16 cellular contexts compared by ENCODE assay signal in the genomic region with DNA sequence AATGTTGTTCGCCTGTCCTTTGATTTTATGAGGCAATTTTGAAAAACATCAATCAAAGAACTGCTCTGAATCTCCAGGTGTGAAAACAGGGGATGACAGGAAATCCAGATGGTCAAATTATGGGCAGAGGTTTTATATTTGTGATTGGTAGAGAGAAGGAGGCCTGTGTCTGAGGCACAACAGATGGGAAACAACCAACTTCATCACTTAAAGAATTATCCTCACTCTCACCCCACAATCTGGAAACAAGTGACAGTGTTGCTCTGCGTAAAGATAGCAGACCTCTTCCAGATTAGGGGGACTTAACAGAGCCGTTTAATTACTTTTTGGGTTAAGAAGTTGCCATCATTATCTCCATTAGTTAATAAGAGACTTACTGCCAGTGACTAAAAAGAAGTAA.
"Had no signal": no experiment of that assay in that cellular context is flagged by ENCODE, and none has a peak within 500 bp of the region (broad histone marks: within the 10 kb centered on the region; RNA-seq: fewer than 3 reads in every experiment).

No MANE protein-coding gene starts in this region.

- H2AFZ ChIP-seq: parathyroid adenoma had no signal

- ATAC-seq: effector memory CD8-positive, alpha-beta T cell; foreskin keratinocyte; left ventricle myocardium superior; naive thymus-derived CD8-positive, alpha-beta T cell; stimulated activated effector memory CD8-positive, alpha-beta T cell treated with anti-CD3 and anti-CD28 coated beads, Interleukin-12 subunit alpha, Interleukin-12 subunit beta, amount 100 ng/mL, for 72 hours had no signal

- H3K36me3 ChIP-seq: neutrophil, thyroid gland had no signal

- H3K4me3 ChIP-seq: thyroid gland had no signal

- DNase-seq: activated CD4-positive, alpha-beta T cell treated with anti-CD3 and anti-CD28 coated beads, Interleukin-2, amount 50 U/mL, for 4 hours; activated CD8-positive, alpha-beta memory T cell treated with anti-CD3 and anti-CD28 coated beads, Interleukin-2, amount 50 U/mL, for 4 hours; activated naive CD4-positive, alpha-beta T cell treated with anti-CD3 and anti-CD28 coated beads for 36 hours; dermis blood vessel endothelial cell; effector memory CD8-positive, alpha-beta T cell; foreskin keratinocyte; glutamatergic neuron; kidney glomerular epithelial cell; left ventricle myocardium superior; naive thymus-derived CD8-positive, alpha-beta T cell; stimulated activated CD4-positive, alpha-beta T cell treated with anti-CD3 and anti-CD28 coated beads, Interleukin-1b, Interleukin-23, amount 100 ng/mL, for 48 hours; thyroid gland had no signal

- H3K79me2 ChIP-seq: parathyroid adenoma had no signal

- H3K27me3 Mint-ChIP-seq: effector memory CD8-positive, alpha-beta T cell; naive thymus-derived CD8-positive, alpha-beta T cell had no signal

- H3K9me3 Mint-ChIP-seq: activated naive CD4-positive, alpha-beta T cell treated with anti-CD3 and anti-CD28 coated beads for 36 hours; effector memory CD8-positive, alpha-beta T cell; memory B cell had no signal

- H3K36me3 Mint-ChIP-seq: memory B cell had no signal

- H3K4me1 Mint-ChIP-seq: memory B cell had no signal

- H3K4me3 Mint-ChIP-seq: activated naive CD4-positive, alpha-beta T cell treated with anti-CD3 and anti-CD28 coated beads for 36 hours; effector memory CD8-positive, alpha-beta T cell; memory B cell; stimulated activated effector memory CD8-positive, alpha-beta T cell treated with anti-CD3 and anti-CD28 coated beads, Interleukin-12 subunit alpha, Interleukin-12 subunit beta, amount 100 ng/mL, for 72 hours had no signal

- H3K9me3 ChIP-seq: neutrophil, thyroid gland had no signal

- H3K9ac ChIP-seq: parathyroid adenoma had no signal

- H3K27ac ChIP-seq: foreskin keratinocyte, neutrophil, parathyroid adenoma, thyroid gland had no signal

- H3K27me3 ChIP-seq: thyroid gland had no signal

- H3K4me1 ChIP-seq: parathyroid adenoma, thyroid gland had no signal

- H3K27ac Mint-ChIP-seq: activated naive CD4-positive, alpha-beta T cell treated with anti-CD3 and anti-CD28 coated beads for 36 hours; effector memory CD8-positive, alpha-beta T cell; memory B cell; stimulated activated effector memory CD8-positive, alpha-beta T cell treated with anti-CD3 and anti-CD28 coated beads, Interleukin-12 subunit alpha, Interleukin-12 subunit beta, amount 100 ng/mL, for 72 hours had no signal
